ENCODE assay signal across 7 cellular contexts in genomic region chr16:50548659-50549560, GRCh38. TPM values are rescaled to one million over a fixed set of nuclear protein-coding genes. Genes with fewer than 3 reads are reported as not detected.
DNase-seq lines count a peak whose midpoint lies in the region; ATAC-seq and TF ChIP-seq lines count a peak whose summit lies in the region.

No MANE protein-coding gene starts in this region.

- H3K4me3 ChIP-seq in SK-N-MC: peak overlapping the region; percentile 64
- H3K4me3 ChIP-seq in dorsolateral prefrontal cortex: peak overlapping the region; percentile 54 to 94 (median 79)

- peak in 1 of 56 donors; percentile 8 for TF ChIP-seq CTCF in dorsolateral prefrontal cortex (IDR thresholded peaks at IDR 0.05 in 54 of 56, conservative IDR thresholded peaks at IDR 0.05 in 2 of 56; ENCODE audit: low read depth in 1 of 56, partially characterized antibody in 56 of 56)
- TF ChIP-seq CTCF in natural killer cell (IDR thresholded peaks at IDR 0.05): no peak

- H3K27ac ChIP-seq in SK-N-MC (no peak overlapping the region), dorsolateral prefrontal cortex (peak overlapping the region in 31 of 59 donors; percentile 14 to 83 (median 59))

- DNase-seq in SK-N-MC (ENCODE audit: low read depth, low spot score) (no peak), dorsolateral prefrontal cortex (no peak), natural killer cell (no peak), NCI-H1436 (lab: John Stamatoyannopoulos, UW) (no peak), HPDE6-E6E7 (ENCODE audit: extremely low spot score) (no peak)

- no peaks in the 10 kb centered on the region for H3K9me3 Mint-ChIP-seq in natural killer cell

- peaks cover 5 to 16% of the 10 kb centered on the region in 2 donors for H3K4me1 Mint-ChIP-seq in natural killer cell

- intact Hi-C loops in dorsolateral prefrontal cortex (cut with DNase I) (loop anchor here (5.0 to 10.0 kb wide), 4 partner anchors 43 to 304 kb away; no protein-coding TSS in a partner anchor), natural killer cell (cut with micrococcal nuclease) (loop anchor here (2.0 to 10.0 kb wide), 3 partner anchors 118 to 256 kb away; no protein-coding TSS in a partner anchor)

- no peak overlapping the region for H3K9ac ChIP-seq in SK-N-MC (ENCODE audit: insufficient read length)

- H3K9me3 ChIP-seq in SK-N-MC (ENCODE audit: low read depth, low read length): no peaks in the 10 kb centered on the region

- peaks cover 7 to 28% of the 10 kb centered on the region in 2 donors for H3K27me3 Mint-ChIP-seq in natural killer cell (ENCODE audit: low read depth in 2 of 2)

- H3K36me3 ChIP-seq in SK-N-MC (ENCODE audit: insufficient read depth, low read length): no peaks in the 10 kb centered on the region

- H3K36me3 Mint-ChIP-seq in natural killer cell: no peaks in the 10 kb centered on the region

- peak overlapping the region; percentile 69 for H3K4me3 Mint-ChIP-seq in natural killer cell

- peak overlapping the region in 1 of 2 donors; percentile 49 for H3K27ac Mint-ChIP-seq in natural killer cell

- ATAC-seq in GM19035 (IDR thresholded peaks at IDR 0.05; ENCODE audit: unreplicated experiment) (peak; percentile 52), HG02870 (IDR thresholded peaks at IDR 0.05; ENCODE audit: unreplicated experiment) (peak; percentile 32), natural killer cell (peak; percentile 25 to 46 (median 28))

- peaks cover 0 to 14% (median 0%) of the 10 kb centered on the region in 45 donors for H3K27me3 ChIP-seq in dorsolateral prefrontal cortex

RNA-seq across cellular contexts. Expression of gene NKD1, which starts 0.7 kb away (rescaled TPM):
- total RNA-seq in dorsolateral prefrontal cortex (10 to 100 TPM in 89 of 120 experiments, 1 to 10 TPM in 31; 3.8 to 25.7 (median 12.7) TPM), natural killer cell (1 to 10 TPM in 2 of 3 donors, under 1 TPM in 1; 0.75 to 1.5 (median 1.0) TPM)
